ENCODE assay signal across 8 cellular contexts in the genomic region with DNA sequence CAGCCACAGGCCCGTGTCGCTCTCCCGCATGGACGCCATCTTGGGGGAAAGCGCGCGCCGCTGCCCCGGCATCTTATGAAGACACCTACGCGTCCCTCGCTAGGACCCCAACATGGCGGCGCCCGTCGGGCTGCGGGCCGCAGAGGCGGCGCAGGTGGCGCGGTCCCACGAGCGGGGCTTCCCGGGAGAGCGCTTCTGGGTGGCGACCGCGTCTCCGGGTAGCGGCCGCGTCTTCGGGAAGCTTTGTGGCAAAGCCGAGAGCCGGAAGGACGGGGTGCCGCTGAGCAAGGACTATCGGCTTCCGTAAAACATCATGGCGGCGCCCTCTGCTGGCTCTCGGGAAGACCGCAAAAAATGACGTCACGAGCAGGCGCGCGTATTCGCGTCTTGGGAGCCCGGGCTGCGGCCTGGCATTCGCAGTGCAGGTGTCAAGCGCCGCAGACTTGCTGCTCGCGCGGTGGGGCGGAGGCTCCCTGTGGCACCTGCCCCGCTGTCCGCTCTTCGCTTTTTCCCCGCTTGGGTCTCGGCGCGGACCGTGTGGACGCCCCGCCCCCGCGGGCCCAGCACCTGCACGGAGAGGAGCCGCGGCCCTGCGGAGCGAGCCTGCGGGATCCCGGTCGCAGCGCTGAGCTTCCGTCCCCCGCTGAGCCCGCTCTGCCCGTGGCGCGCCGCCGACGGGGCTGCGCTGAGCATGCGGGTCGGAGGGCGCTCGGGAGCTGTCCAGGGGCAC. TPM values are rescaled to one million over a fixed set of nuclear protein-coding genes. Genes with fewer than 3 reads are reported as not detected.
DNase-seq lines count a peak whose midpoint lies in the region; ATAC-seq and TF ChIP-seq lines count a peak whose summit lies in the region.

NELFA (minus strand) TSS at position 54 of the 730 bp plus-strand sequence; CDS start at position 39, 15 bp downstream.

- H3K9ac ChIP-seq in OCI-LY3 (ENCODE audit: low read length), result peak within 1 kb of the TSS; percentile 83

- ATAC-seq in GM21528 (IDR thresholded peaks at IDR 0.05; ENCODE audit: low FRiP score, unreplicated experiment), result peak; percentile 82

- peak; percentile 79 for DNase-seq in DMS114 treated with DMSO at 0.1 percent for 48 hours (lab: John Stamatoyannopoulos, UW; ENCODE audit: unreplicated experiment)
- DNase-seq in HuH-7.5 (ENCODE audit: low spot score), result peak; percentile 95
- DNase-seq in activated T-cell treated with anti-CD3 and anti-CD28 coated beads for 24 hours (ENCODE audit: low read depth), result peak; percentile 92
- DNase-seq in epithelial cell of esophagus (ENCODE audit: low read depth), result peak; percentile 98
- peak; percentile 89 to 94 for DNase-seq in stimulated activated CD8-positive, alpha-beta memory T cell treated with anti-CD3 and anti-CD28 coated beads, Interleukin-2, amount 100 ng/mL, for 48 hours (ENCODE audit: low read depth in 2 of 2)

- H2AFZ ChIP-seq in OCI-LY3 (ENCODE audit: low read depth, low read length), result peak within 1 kb of the TSS; percentile 96

- peaks cover 23% of the 10 kb centered on the region for H4K20me1 ChIP-seq in OCI-LY3 (ENCODE audit: insufficient read depth, low read length)

- H3K4me3 ChIP-seq in OCI-LY3 (ENCODE audit: low read length) (peak within 1 kb of the TSS; percentile 94), epithelial cell of esophagus (ENCODE audit: low read length) (peak within 1 kb of the TSS; percentile 91), mononuclear cell (ENCODE audit: low read length) (peak within 1 kb of the TSS; percentile 86)

- H3K36me3 ChIP-seq in OCI-LY3 (replicated peaks; ENCODE audit: low read depth, low read length), result peaks cover 20% of the 10 kb centered on the region

- H3K4me1 ChIP-seq in OCI-LY3 (ENCODE audit: low read length) (peaks cover 12% of the 10 kb centered on the region), mononuclear cell (ENCODE audit: insufficient read depth, low read length) (peaks cover 43% of the 10 kb centered on the region)

- H3K27me3 ChIP-seq in OCI-LY3 (ENCODE audit: low read depth, low read length), result no peaks in the 10 kb centered on the region
- no peaks in the 10 kb centered on the region for H3K27me3 ChIP-seq in mononuclear cell (ENCODE audit: insufficient read depth, low read length)

- peaks cover 47% of the 10 kb centered on the region for H3K79me2 ChIP-seq in OCI-LY3 (ENCODE audit: low read length)

- H3K4me2 ChIP-seq in OCI-LY3 (ENCODE audit: low read length), result peak within 1 kb of the TSS; percentile 99

- H3K27ac ChIP-seq in OCI-LY3 (ENCODE audit: low read length), result peak within 1 kb of the TSS; percentile 83

- TF ChIP-seq CTCF in OCI-LY3 (IDR thresholded peaks at IDR 0.05; ENCODE audit: low read depth, low read length) (no peak), epithelial cell of esophagus (IDR thresholded peaks at IDR 0.05; ENCODE audit: insufficient read depth, low read depth, low read length, missing control alignments) (peak; percentile 27)

- no peaks in the 10 kb centered on the region for H3K9me3 ChIP-seq in OCI-LY3 (ENCODE audit: insufficient read depth, low read length)
- H3K9me3 ChIP-seq in mononuclear cell (ENCODE audit: low read depth, low read length), result no peaks in the 10 kb centered on the region

RNA-seq across cellular contexts. Expression of gene NELFA, which starts in this region (rescaled TPM):
- total RNA-seq in mononuclear cell, result 17.9 TPM

Comparison
In these comparisons a context has a peak if more than half of its experiments do, and no peak if none do; other contexts are left out.
1. Peak in every context shown above with its lines: DNase-seq, ATAC-seq, H3K4me3 ChIP-seq and H3K27ac ChIP-seq.